In the genomic region with DNA sequence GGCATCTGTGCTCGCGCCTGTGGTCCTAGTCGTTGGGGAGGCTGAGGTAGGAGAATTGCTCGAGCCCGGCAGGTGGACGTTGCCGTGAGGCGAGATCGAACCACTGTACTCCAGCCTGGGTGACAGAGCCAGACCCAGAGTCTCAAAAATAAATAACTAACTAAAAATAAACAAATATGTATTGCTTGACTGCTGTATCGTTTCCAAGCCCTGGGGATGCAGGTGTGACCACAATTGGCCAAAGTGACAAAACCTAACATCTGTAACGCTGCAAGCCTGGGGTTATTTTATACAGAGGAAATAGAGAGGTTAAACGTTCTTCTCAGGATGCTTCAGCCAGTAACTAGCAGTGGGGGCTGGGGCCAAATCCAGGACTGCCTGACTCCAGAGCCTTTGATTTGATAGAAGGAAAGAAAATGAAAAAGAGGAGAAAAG, we compare ENCODE assay signal across 9 cellular contexts. TPM values are rescaled to one million over a fixed set of nuclear protein-coding genes. Genes with fewer than 3 reads are reported as not detected.
A peak's percentile ranks its signal among the peaks of the same experiment; 100 is the strongest.
DNase-seq lines count a peak whose midpoint lies in the region; ATAC-seq and TF ChIP-seq lines count a peak whose summit lies in the region.
"Had no signal": no experiment of that assay in that cellular context is flagged by ENCODE, and none has a peak within 500 bp of the region (broad histone marks: within the 10 kb centered on the region; RNA-seq: fewer than 3 reads in every experiment).

No MANE protein-coding gene starts in this region.

- H3K9me3 ChIP-seq in Peyer's patch (no peaks in the 10 kb centered on the region), heart right ventricle (no peaks in the 10 kb centered on the region)

- ATAC-seq in GM21619 (IDR thresholded peaks at IDR 0.05; ENCODE audit: unreplicated experiment), result peak; percentile 42
- no peak for ATAC-seq in natural killer cell treated with Interleukin-12 subunit alpha and Interleukin-12 subunit beta and Interleukin-15 and Interleukin-18, amount 100 ng/mL, for 72 hours
- no peak for ATAC-seq in heart right ventricle
- ATAC-seq in HG03025 (IDR thresholded peaks at IDR 0.05; ENCODE audit: low FRiP score, unreplicated experiment), result no peak

- intact Hi-C loops in heart right ventricle (cut with DNase I), result loop anchor here in 8 of 10 donors (5.0 to 10.0 kb wide), 6 partner anchors 45 to 170 kb away; partner anchors contain the start of genes STK38 (in 5 of the 8), KCTD20 (in 3 of the 8) and PXT1 (in 3 of the 8)

- no peak for TF ChIP-seq POLR2A in Peyer's patch (IDR thresholded peaks at IDR 0.05)

- peak; percentile 54 for DNase-seq in GM13976 (ENCODE audit: low spot score)
- DNase-seq in Peyer's patch, result peak in 2 of 3 donors; percentile 55 to 65
- peak; percentile 70 for DNase-seq in natural killer cell treated with Interleukin-12 subunit alpha and Interleukin-12 subunit beta and Interleukin-15 and Interleukin-18, amount 100 ng/mL, for 72 hours (ENCODE audit: low spot score)
- DNase-seq in GM19240 (ENCODE audit: insufficient read length, low spot score), result no peak
- DNase-seq in NOMO-1 treated with DMSO at 0.1 percent for 48 hours (lab: John Stamatoyannopoulos, UW; ENCODE audit: unreplicated experiment), result no peak
- no peak for DNase-seq in heart right ventricle
- DNase-seq: stimulated activated CD4-positive, alpha-beta T cell treated with anti-CD3 and anti-CD28 coated beads, Interleukin-4, amount 100 ng/mL, for 1 hour had no signal

- H3K27ac ChIP-seq in Peyer's patch (peak overlapping the region in 1 of 4 donors; percentile 86), heart right ventricle (peak overlapping the region in 1 of 10 donors; percentile 98)

- H3K4me1 Mint-ChIP-seq in natural killer cell treated with Interleukin-12 subunit alpha and Interleukin-12 subunit beta and Interleukin-15 and Interleukin-18, amount 100 ng/mL, for 72 hours (ENCODE audit: low read depth in 2 of 2), result peaks cover 30 to 41% of the 10 kb centered on the region in 2 donors

- no peaks in the 10 kb centered on the region for H3K27me3 Mint-ChIP-seq in natural killer cell treated with Interleukin-12 subunit alpha and Interleukin-12 subunit beta and Interleukin-15 and Interleukin-18, amount 100 ng/mL, for 72 hours

- 91 to 94% methylated on average over 12 of the region's 12 CpGs for WGBS in heart right ventricle, 2 donors

- peaks cover 31% of the 10 kb centered on the region for H3K36me3 Mint-ChIP-seq in natural killer cell treated with Interleukin-12 subunit alpha and Interleukin-12 subunit beta and Interleukin-15 and Interleukin-18, amount 100 ng/mL, for 72 hours

- H3K4me1 ChIP-seq in Peyer's patch, result peaks cover 0 to 9% (median 2%) of the 10 kb centered on the region in 4 donors
- H3K4me1 ChIP-seq in heart right ventricle, result peaks cover 0 to 24% (median 17%) of the 10 kb centered on the region in 9 donors

- peak overlapping the region; percentile 82 for H3K4me3 Mint-ChIP-seq in natural killer cell treated with Interleukin-12 subunit alpha and Interleukin-12 subunit beta and Interleukin-15 and Interleukin-18, amount 100 ng/mL, for 72 hours

- H3K9me3 Mint-ChIP-seq in natural killer cell treated with Interleukin-12 subunit alpha and Interleukin-12 subunit beta and Interleukin-15 and Interleukin-18, amount 100 ng/mL, for 72 hours, result no peaks in the 10 kb centered on the region

- peak overlapping the region; percentile 97 to 98 for H3K27ac Mint-ChIP-seq in natural killer cell treated with Interleukin-12 subunit alpha and Interleukin-12 subunit beta and Interleukin-15 and Interleukin-18, amount 100 ng/mL, for 72 hours

- in situ Hi-C loops in GM13976 (cut with MboI; ENCODE audit: low sequenced_read_pairs, unreplicated experiment), result no loop called here

- peaks cover 0 to 7% (median 0%) of the 10 kb centered on the region in 3 donors for H3K36me3 ChIP-seq in Peyer's patch
- peaks cover 0 to 8% (median 5%) of the 10 kb centered on the region in 9 donors for H3K36me3 ChIP-seq in heart right ventricle

- H3K4me3 ChIP-seq in Peyer's patch (no peak overlapping the region), heart right ventricle (no peak overlapping the region)

- TF ChIP-seq CTCF in GM13976 (IDR thresholded peaks at IDR 0.05; ENCODE audit: borderline replicate concordance, control extremely low read depth, extremely low read depth, insufficient read depth, missing control alignments), result no peak
- no peak for TF ChIP-seq CTCF in Peyer's patch (IDR thresholded peaks at IDR 0.05)
- TF ChIP-seq CTCF in heart right ventricle (IDR thresholded peaks at IDR 0.05), result no peak

- H3K27me3 ChIP-seq in Peyer's patch, result no peaks in the 10 kb centered on the region
- H3K27me3 ChIP-seq in heart right ventricle, result no peaks in the 10 kb centered on the region

RNA-seq across cellular contexts. Expression of gene SRSF3, which starts 1.9 kb away (rescaled TPM):
- total RNA-seq in Peyer's patch, result 100 to 1,000 TPM; 101 to 156 (median 142) TPM
- total RNA-seq in natural killer cell treated with Interleukin-12 subunit alpha and Interleukin-12 subunit beta and Interleukin-15 and Interleukin-18, amount 100 ng/mL, for 72 hours, result 100 to 1,000 TPM; 455 to 498 TPM
- total RNA-seq in heart right ventricle, result 100 to 1,000 TPM; 105 to 196 (median 131) TPM
- polyA plus RNA-seq in heart right ventricle, result 100 to 1,000 TPM; 122 to 175 TPM

RNA-seq across cellular contexts. Expression of gene STK38, which starts 45.0 kb away (rescaled TPM):
- 100 to 1,000 TPM in 2 of 4 donors, 10 to 100 TPM in 2; 57.8 to 107 (median 87.9) TPM for total RNA-seq in Peyer's patch
- 10 to 100 TPM; 26.4 to 32.5 TPM for total RNA-seq in natural killer cell treated with Interleukin-12 subunit alpha and Interleukin-12 subunit beta and Interleukin-15 and Interleukin-18, amount 100 ng/mL, for 72 hours
- 10 to 100 TPM; 13.2 to 23.8 (median 21.5) TPM for total RNA-seq in heart right ventricle
- 10 to 100 TPM; 12.9 to 22.1 TPM for polyA plus RNA-seq in heart right ventricle

Comparison
In these comparisons a context has a peak if more than half of its experiments do, and no peak if none do; other contexts are left out.
1. DNase-seq: peak in GM13976 (single experiment), Peyer's patch (2 of 3) and natural killer cell treated with Interleukin-12 subunit alpha and Interleukin-12 subunit beta and Interleukin-15 and Interleukin-18, amount 100 ng/mL, for 72 hours (single experiment); none in GM19240 (single experiment), NOMO-1 treated with DMSO at 0.1 percent for 48 hours (single experiment) and heart right ventricle (0 of 2).